In genomic region chr17:73891001-73891400, GRCh38 we compare ENCODE assay signal across 39 cellular contexts.
"Had no signal": no experiment of that assay in that cellular context is flagged by ENCODE, and none has a peak within 500 bp of the region (broad histone marks: within the 10 kb centered on the region; RNA-seq: fewer than 3 reads in every experiment).

No MANE protein-coding gene starts in this region.

- H3K27me3 Mint-ChIP-seq: activated CD4-positive, alpha-beta T cell treated with anti-CD3 and anti-CD28 coated beads, Interleukin-2, amount 10 ng/mL, durations not matched to agents 24 days and 14 days; activated CD8-positive, alpha-beta T cell treated with anti-CD3 and anti-CD28 coated beads for 36 hours; activated naive CD8-positive, alpha-beta T cell treated with anti-CD3 and anti-CD28 coated beads for 36 hours had no signal

- H3K27ac Mint-ChIP-seq: activated B cell treated with CpG ODN at 0.5 μM for 24 hours; activated CD4-positive, alpha-beta memory T cell treated with anti-CD3 and anti-CD28 coated beads for 36 hours; activated CD4-positive, alpha-beta T cell treated with anti-CD3 and anti-CD28 coated beads, Interleukin-2, amount 10 ng/mL, durations not matched to agents 24 days and 14 days; activated CD8-positive, alpha-beta T cell treated with anti-CD3 and anti-CD28 coated beads for 36 hours; activated naive CD4-positive, alpha-beta T cell treated with anti-CD3 and anti-CD28 coated beads for 36 hours; activated naive CD4-positive, alpha-beta T cell treated with anti-CD3 and anti-CD28 coated beads, Interleukin-2, amount 50 U/mL, for 72 hours; activated naive CD8-positive, alpha-beta T cell treated with anti-CD3 and anti-CD28 coated beads for 36 hours; activated T-cell treated with anti-CD3 and anti-CD28 coated beads, Interleukin-2, amount 50 U/mL, for 72 hours; activated T-helper 1 cell treated with anti-CD3 and anti-CD28 coated beads, Interleukin-12 subunit alpha, Interleukin-12 subunit beta, Interleukin-2, Interleukin-4 antibody, amounts not matched to agents 30 ng/mL and 10 ng/mL and 1 ng/mL, durations not matched to agents 14 hours and 24 hours and 36 hours; activated T-helper 17 cell treated with anti-CD3 and anti-CD28 coated beads, Interleukin-2, amount 50 U/mL, for 72 hours; T-helper 1 cell treated with Interleukin-12 subunit alpha and Interleukin-12 subunit beta and Interleukin-4 antibody, amounts not matched to agents 30 μg/mL and 1 μg/mL, for 36 hours; T-helper 2 cell treated with Interferon-gamma antibody and Interleukin-4, amounts not matched to agents 5 μg/mL and 100 μg/mL, for 36 hours had no signal

- H3K9me3 ChIP-seq: adrenal gland, body of pancreas had no signal

- H3K36me3 ChIP-seq: adrenal gland, cardiac muscle cell had no signal

- ATAC-seq: activated CD8-positive, alpha-beta T cell treated with anti-CD3 and anti-CD28 coated beads for 36 hours; activated naive CD4-positive, alpha-beta T cell treated with anti-CD3 and anti-CD28 coated beads, Interleukin-2, amount 50 U/mL, for 72 hours; activated T-cell treated with anti-CD3 and anti-CD28 coated beads, Interleukin-2, amount 50 U/mL, for 4 hours; activated T-cell treated with anti-CD3 and anti-CD28 coated beads, Interleukin-2, amount 50 U/mL, for 72 hours; activated T-helper 17 cell treated with anti-CD3 and anti-CD28 coated beads, Interleukin-2, amount 50 U/mL, for 72 hours; body of pancreas had no signal

- H3K27me3 ChIP-seq: adrenal gland, body of pancreas had no signal

- H3K9me3 Mint-ChIP-seq: activated CD4-positive, alpha-beta T cell treated with anti-CD3 and anti-CD28 coated beads, Interleukin-2, amount 10 ng/mL, durations not matched to agents 24 days and 14 days; activated CD8-positive, alpha-beta T cell treated with anti-CD3 and anti-CD28 coated beads for 36 hours; activated naive CD4-positive, alpha-beta T cell treated with anti-CD3 and anti-CD28 coated beads for 36 hours; activated naive CD4-positive, alpha-beta T cell treated with anti-CD3 and anti-CD28 coated beads, Interleukin-2, amount 50 U/mL, for 72 hours; activated naive CD8-positive, alpha-beta T cell treated with anti-CD3 and anti-CD28 coated beads for 36 hours; activated T-helper 1 cell treated with anti-CD3 and anti-CD28 coated beads, Interleukin-12 subunit alpha, Interleukin-12 subunit beta, Interleukin-2, Interleukin-4 antibody, amounts not matched to agents 30 ng/mL and 10 ng/mL and 1 ng/mL, durations not matched to agents 14 hours and 24 hours and 36 hours; activated T-helper 17 cell treated with anti-CD3 and anti-CD28 coated beads, Interleukin-2, amount 50 U/mL, for 72 hours; central memory CD8-positive, alpha-beta T cell; T-helper 1 cell treated with Interleukin-12 subunit alpha and Interleukin-12 subunit beta and Interleukin-4 antibody, amounts not matched to agents 30 μg/mL and 1 μg/mL, for 36 hours; T-helper 2 cell treated with Interferon-gamma antibody and Interleukin-4, amounts not matched to agents 5 μg/mL and 100 μg/mL, for 36 hours had no signal

- FAIRE-seq: astrocyte, bronchial epithelial cell, TTC549 had no signal

- H3K4me1 ChIP-seq: adrenal gland, body of pancreas had no signal

- H3K4me3 ChIP-seq: adrenal gland, body of pancreas, cardiac muscle cell had no signal

- H3K4me3 Mint-ChIP-seq: activated B cell treated with CpG ODN at 0.5 μM for 24 hours; activated CD4-positive, alpha-beta memory T cell treated with anti-CD3 and anti-CD28 coated beads for 36 hours; activated CD4-positive, alpha-beta T cell treated with anti-CD3 and anti-CD28 coated beads, Interleukin-2, amount 10 ng/mL, durations not matched to agents 24 days and 14 days; activated CD8-positive, alpha-beta T cell treated with anti-CD3 and anti-CD28 coated beads for 36 hours; activated naive CD4-positive, alpha-beta T cell treated with anti-CD3 and anti-CD28 coated beads for 36 hours; activated naive CD8-positive, alpha-beta T cell treated with anti-CD3 and anti-CD28 coated beads for 36 hours; activated T-cell treated with anti-CD3 and anti-CD28 coated beads, Interleukin-2, amount 50 U/mL, for 4 hours; activated T-cell treated with anti-CD3 and anti-CD28 coated beads, Interleukin-2, amount 50 U/mL, for 72 hours; activated T-helper 1 cell treated with anti-CD3 and anti-CD28 coated beads, Interleukin-12 subunit alpha, Interleukin-12 subunit beta, Interleukin-2, Interleukin-4 antibody, amounts not matched to agents 30 ng/mL and 10 ng/mL and 1 ng/mL, durations not matched to agents 14 hours and 24 hours and 36 hours; activated T-helper 17 cell treated with anti-CD3 and anti-CD28 coated beads, Interleukin-2, amount 50 U/mL, for 72 hours; central memory CD8-positive, alpha-beta T cell; T-helper 1 cell treated with Interleukin-12 subunit alpha and Interleukin-12 subunit beta and Interleukin-4 antibody, amounts not matched to agents 30 μg/mL and 1 μg/mL, for 36 hours; T-helper 2 cell treated with Interferon-gamma antibody and Interleukin-4, amounts not matched to agents 5 μg/mL and 100 μg/mL, for 36 hours had no signal

- H3K4me1 Mint-ChIP-seq: activated B cell treated with CpG ODN at 0.5 μM for 24 hours; activated CD4-positive, alpha-beta T cell treated with anti-CD3 and anti-CD28 coated beads, Interleukin-2, amount 10 ng/mL, durations not matched to agents 24 days and 14 days; activated naive CD8-positive, alpha-beta T cell treated with anti-CD3 and anti-CD28 coated beads for 36 hours; activated T-helper 17 cell treated with anti-CD3 and anti-CD28 coated beads, Interleukin-2, amount 50 U/mL, for 72 hours; central memory CD8-positive, alpha-beta T cell had no signal

- H3K36me3 Mint-ChIP-seq: activated CD4-positive, alpha-beta memory T cell treated with anti-CD3 and anti-CD28 coated beads for 36 hours; activated naive CD4-positive, alpha-beta T cell treated with anti-CD3 and anti-CD28 coated beads, Interleukin-2, amount 50 U/mL, for 72 hours; activated naive CD8-positive, alpha-beta T cell treated with anti-CD3 and anti-CD28 coated beads for 36 hours had no signal

- H3K27ac ChIP-seq: adrenal gland, body of pancreas, cardiac muscle cell, VCaP had no signal

- DNase-seq: activated B cell treated with CpG ODN at 0.5 μM for 24 hours; activated CD4-positive, alpha-beta memory T cell treated with anti-CD3 and anti-CD28 coated beads for 36 hours; activated CD4-positive, alpha-beta T cell treated with anti-CD3 and anti-CD28 coated beads for 4 hours; activated CD4-positive, alpha-beta T cell treated with anti-CD3 and anti-CD28 coated beads, Interleukin-2, amount 10 ng/mL, durations not matched to agents 24 days and 14 days; activated CD4-positive, alpha-beta T cell treated with anti-CD3 and anti-CD28 coated beads, Interleukin-2, amount 50 U/mL, for 1 hour; activated CD4-positive, alpha-beta T cell treated with anti-CD3 and anti-CD28 coated beads, Interleukin-2, amount 50 U/mL, for 4 hours; activated CD4-positive, CD25-positive, alpha-beta regulatory T cell treated with anti-CD3 and anti-CD28 coated beads, Interleukin-2, amount 50 U/mL, for 72 hours; activated CD8-positive, alpha-beta memory T cell treated with anti-CD3 and anti-CD28 coated beads, Interleukin-2, amount 50 U/mL, for 4 hours; activated CD8-positive, alpha-beta T cell treated with anti-CD3 and anti-CD28 coated beads for 36 hours; activated effector memory CD4-positive, alpha-beta T cell treated with anti-CD3 and anti-CD28 coated beads, Interleukin-2, amount 50 U/mL, for 16 hours; activated gamma-delta T cell treated with Interleukin-2 at 50 U/mL for 16 hours; activated naive CD4-positive, alpha-beta T cell; activated naive CD4-positive, alpha-beta T cell treated with anti-CD3 and anti-CD28 coated beads for 36 hours; activated naive CD4-positive, alpha-beta T cell treated with anti-CD3 and anti-CD28 coated beads, Interleukin-2, amount 50 U/mL, for 16 hours; activated naive CD8-positive, alpha-beta T cell treated with anti-CD3 and anti-CD28 coated beads for 36 hours; activated T-cell treated with anti-CD3 and anti-CD28 coated beads for 4 hours; activated T-cell treated with anti-CD3 and anti-CD28 coated beads, Interleukin-2, amount 50 U/mL, for 1 hour; activated T-cell treated with anti-CD3 and anti-CD28 coated beads, Interleukin-2, amount 50 U/mL, for 4 hours; activated T-cell treated with anti-CD3 and anti-CD28 coated beads, Interleukin-2, amount 50 U/mL, for 72 hours; adrenal gland; amniotic stem cell; aorta; body of pancreas; caudate nucleus; cerebellar nuclear complex; T-helper 1 cell; T-helper 2 cell; T-helper 9 cell had no signal
